ENCODE assay signal across 8 cellular contexts in genomic region chr12:56266634-56267442, GRCh38. TPM values are rescaled to one million over a fixed set of nuclear protein-coding genes. Genes with fewer than 3 reads are reported as not detected.
DNase-seq lines count a peak whose midpoint lies in the region; ATAC-seq and TF ChIP-seq lines count a peak whose summit lies in the region.

Gene COQ10A (plus strand): TSS chr12:56266942. CDS start chr12:56267119, 177 bp downstream.

- peaks cover 20% of the 10 kb centered on the region for H3K36me3 Mint-ChIP-seq in nephron (ENCODE audit: low read depth)
- H3K36me3 Mint-ChIP-seq in stimulated activated naive CD8-positive, alpha-beta T cell treated with anti-CD3 and anti-CD28 coated beads, Interleukin-15, Interleukin-2, amounts not matched to agents 100 ng/mL and 50 ng/mL, for 24 hours (ENCODE audit: low read depth), result peaks cover 15% of the 10 kb centered on the region

- peaks cover 14% of the 10 kb centered on the region for H3K36me3 ChIP-seq in RWPE2 (ENCODE audit: low read depth)

- no peaks in the 10 kb centered on the region for H3K9me3 ChIP-seq in RWPE2 (ENCODE audit: severe bottlenecking)

- H3K4me1 ChIP-seq in RWPE2 (ENCODE audit: insufficient read depth, poor library complexity, severe bottlenecking), result peaks cover 9% of the 10 kb centered on the region

- no peaks in the 10 kb centered on the region for H3K27me3 ChIP-seq in RWPE2 (ENCODE audit: insufficient read depth, poor library complexity, severe bottlenecking)

- peaks cover 2% of the 10 kb centered on the region for H3K9me3 Mint-ChIP-seq in nephron
- H3K9me3 Mint-ChIP-seq in stimulated activated naive CD8-positive, alpha-beta T cell treated with anti-CD3 and anti-CD28 coated beads, Interleukin-15, Interleukin-2, amounts not matched to agents 100 ng/mL and 50 ng/mL, for 24 hours, result no peaks in the 10 kb centered on the region

- DNase-seq in ELR (ENCODE audit: low read depth), result peak; percentile 92
- peak; percentile 44 for DNase-seq in GOT3 (lab: John Stamatoyannopoulos, UW)
- peak; percentile 67 for DNase-seq in LNCaP clone FGC (ENCODE audit: low read depth)
- DNase-seq in RWPE2 (ENCODE audit: low spot score), result peak; percentile 85
- DNase-seq in activated effector memory CD4-positive, alpha-beta T cell treated with Interleukin-2 at 50 U/mL for 16 hours, result peak; percentile 86
- peak; percentile 83 for DNase-seq in fibroblast of the aortic adventitia (ENCODE audit: low read depth)

- ATAC-seq in RWPE2 (ENCODE audit: low read depth), result peak; percentile 83

- peak within 1 kb of the TSS; percentile 92 to 98 (median 96) for H3K4me3 Mint-ChIP-seq in nephron
- peak within 1 kb of the TSS; percentile 86 for H3K4me3 Mint-ChIP-seq in stimulated activated naive CD8-positive, alpha-beta T cell treated with anti-CD3 and anti-CD28 coated beads, Interleukin-15, Interleukin-2, amounts not matched to agents 100 ng/mL and 50 ng/mL, for 24 hours

- H3K27me3 Mint-ChIP-seq in nephron (ENCODE audit: low read depth), result no peaks in the 10 kb centered on the region
- no peaks in the 10 kb centered on the region for H3K27me3 Mint-ChIP-seq in stimulated activated naive CD8-positive, alpha-beta T cell treated with anti-CD3 and anti-CD28 coated beads, Interleukin-15, Interleukin-2, amounts not matched to agents 100 ng/mL and 50 ng/mL, for 24 hours

- H3K4me3 ChIP-seq in LNCaP clone FGC (ENCODE audit: low read depth, low read length) (peak within 1 kb of the TSS; percentile 68), RWPE2 (ENCODE audit: severe bottlenecking) (peak within 1 kb of the TSS; percentile 65), fibroblast of the aortic adventitia (ENCODE audit: low read depth, low read length) (peak within 1 kb of the TSS; percentile 83)

- TF ChIP-seq CTCF in LNCaP clone FGC (IDR thresholded peaks at IDR 0.05; ENCODE audit: control insufficient read depth, extremely low read depth, insufficient read depth) (peak; percentile 52), RWPE2 (IDR thresholded peaks at IDR 0.05; ENCODE audit: poor library complexity, severe bottlenecking) (peak; percentile 69), fibroblast of the aortic adventitia (IDR thresholded peaks at IDR 0.05; ENCODE audit: insufficient read depth, low read length) (peak; percentile 80), nephron (IDR thresholded peaks at IDR 0.05; ENCODE audit: unreplicated experiment in 3 of 3) (peak; percentile 64 to 74 (median 71))

- peak within 1 kb of the TSS; percentile 46 for H3K27ac ChIP-seq in RWPE2 (ENCODE audit: poor library complexity, severe bottlenecking)

- peak within 1 kb of the TSS; percentile 84 to 93 (median 93) for H3K27ac Mint-ChIP-seq in nephron
- H3K27ac Mint-ChIP-seq in stimulated activated naive CD8-positive, alpha-beta T cell treated with anti-CD3 and anti-CD28 coated beads, Interleukin-15, Interleukin-2, amounts not matched to agents 100 ng/mL and 50 ng/mL, for 24 hours, result peak within 1 kb of the TSS; percentile 82

- H3K4me1 Mint-ChIP-seq in nephron, result peaks cover 21% of the 10 kb centered on the region
- H3K4me1 Mint-ChIP-seq in stimulated activated naive CD8-positive, alpha-beta T cell treated with anti-CD3 and anti-CD28 coated beads, Interleukin-15, Interleukin-2, amounts not matched to agents 100 ng/mL and 50 ng/mL, for 24 hours (ENCODE audit: low read depth), result peaks cover 17% of the 10 kb centered on the region

RNA-seq across cellular contexts. Expression of gene COQ10A, which starts in this region (rescaled TPM):
- 5.1 and 8.0 TPM in 2 replicates for total RNA-seq in fibroblast of the aortic adventitia (ENCODE audit: low replicate concordance)

Comparison
In these comparisons a context has a peak if more than half of its experiments do, and no peak if none do; other contexts are left out.
1. Peak in every context shown above with its lines: DNase-seq, ATAC-seq, H3K4me3 ChIP-seq and H3K27ac ChIP-seq.